ENCODE assay signal across 1 cellular context in genomic region chr6:154754152-154754551, GRCh38.
TF ChIP-seq lines count a peak whose summit lies in the region.

No MANE protein-coding gene starts in this region.

TF ChIP-seq in K562, 482 proteins besides CTCF, POLR2A, EP300 and RAD21 (continued from another document):
- TF ChIP-seq CHD7 (IDR thresholded peaks at IDR 0.05; ENCODE audit: low read depth, low read length) (no peak), CREM (IDR thresholded peaks at IDR 0.05; ENCODE audit: low read depth) (peak; percentile 58; the same call in 1 of the 2 replicates), PBX2 (CRISPR knock-in tag; IDR thresholded peaks at IDR 0.05; ENCODE audit: low read depth) (peak; percentile 78), PBX2 (tag; conservative IDR thresholded peaks at IDR 0.05; ENCODE audit: low read depth) (peak; percentile 98), MEIS2 (IDR thresholded peaks at IDR 0.05; ENCODE audit: partially characterized antibody) (peak; percentile 97), FOSL1 (tag; conservative IDR thresholded peaks at IDR 0.05) (0 out of 2 replicates have a peak, but pooled peaks have one; percentile 25), ZNF184 (CRISPR knock-in tag; IDR thresholded peaks at IDR 0.05) (no peak), PKNOX1 (IDR thresholded peaks at IDR 0.05) (peak; percentile 96)
- TF ChIP-seq, protein P1, sequence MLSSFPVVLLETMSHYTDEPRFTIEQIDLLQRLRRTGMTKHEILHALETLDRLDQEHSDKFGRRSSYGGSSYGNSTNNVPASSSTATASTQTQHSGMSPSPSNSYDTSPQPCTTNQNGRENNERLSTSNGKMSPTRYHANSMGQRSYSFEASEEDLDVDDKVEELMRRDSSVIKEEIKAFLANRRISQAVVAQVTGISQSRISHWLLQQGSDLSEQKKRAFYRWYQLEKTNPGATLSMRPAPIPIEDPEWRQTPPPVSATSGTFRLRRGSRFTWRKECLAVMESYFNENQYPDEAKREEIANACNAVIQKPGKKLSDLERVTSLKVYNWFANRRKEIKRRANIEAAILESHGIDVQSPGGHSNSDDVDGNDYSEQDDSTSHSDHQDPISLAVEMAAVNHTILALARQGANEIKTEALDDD (IDR thresholded peaks at IDR 0.05), result 0 out of 2 replicates have a peak, but pooled peaks have one; percentile 14
TF ChIP-seq in K562: peak in this region for 8.
